11 cellular contexts compared by ENCODE assay signal in genomic region chr5:142874537-142874936, GRCh38.
DNase-seq lines count a peak whose midpoint lies in the region; ATAC-seq and TF ChIP-seq lines count a peak whose summit lies in the region.
"Had no signal": no experiment of that assay in that cellular context is flagged by ENCODE, and none has a peak within 500 bp of the region (broad histone marks: within the 10 kb centered on the region; RNA-seq: fewer than 3 reads in every experiment).

No MANE protein-coding gene starts in this region.

- no peak for TF ChIP-seq POLR2A in lower leg skin (IDR thresholded peaks at IDR 0.05)

- H3K4me1 Mint-ChIP-seq in chondrocyte (ENCODE audit: low read depth), result peaks cover 68% of the 10 kb centered on the region

- TF ChIP-seq CTCF in chondrocyte (IDR thresholded peaks at IDR 0.05) (no peak), lower leg skin (IDR thresholded peaks at IDR 0.05) (no peak), GM20000 (IDR thresholded peaks at IDR 0.05; ENCODE audit: extremely low read depth, missing control alignments) (no peak)

- no peaks in the 10 kb centered on the region for H3K27me3 Mint-ChIP-seq in chondrocyte (ENCODE audit: low read depth)

- H3K36me3 Mint-ChIP-seq in chondrocyte (ENCODE audit: low read depth), result no peaks in the 10 kb centered on the region

- peak overlapping the region; percentile 62 for H3K27ac Mint-ChIP-seq in chondrocyte (ENCODE audit: unreplicated experiment)

- intact Hi-C loops in lower leg skin (cut with DNase I; ENCODE audit: low total_unique reads), result no loop called here

- no peak overlapping the region for H3K4me3 ChIP-seq in lower leg skin (ENCODE audit: low read depth, poor library complexity, severe bottlenecking)

- peak; percentile 69 for DNase-seq in A172 (ENCODE audit: low spot score)
- peak; percentile 91 for DNase-seq in NCI-H2029 treated with DMSO at 0.1 percent for 48 hours (lab: John Stamatoyannopoulos, UW)
- DNase-seq in chondrocyte (ENCODE audit: low spot score), result no peak
- DNase-seq in lower leg skin (ENCODE audit: low spot score in 2 of 2), result peak; percentile 63 to 95
- DNase-seq in SIG-M5 (lab: John Stamatoyannopoulos, UW), result no peak
- no peak for DNase-seq in GM20000 (ENCODE audit: low spot score)
- no peak for DNase-seq in NOMO-1 (lab: John Stamatoyannopoulos, UW; ENCODE audit: unreplicated experiment in 2 of 2)
- DNase-seq: activated CD4-positive, CD25-positive, alpha-beta regulatory T cell; mesenchymal stem cell; NCI-H2081 had no signal

- no peak overlapping the region for H3K4me3 Mint-ChIP-seq in chondrocyte (ENCODE audit: unreplicated experiment)

- 35 to 39% methylated on average over 7 of the region's 7 CpGs for WGBS in lower leg skin, 2 donors

- H3K9me3 Mint-ChIP-seq in chondrocyte (ENCODE audit: low read depth), result no peaks in the 10 kb centered on the region

- ATAC-seq in HG03280 (IDR thresholded peaks at IDR 0.05; ENCODE audit: unreplicated experiment), result no peak

Comparison
In these comparisons a context has a peak if more than half of its experiments do, and no peak if none do; other contexts are left out.
1. DNase-seq: peak in A172 (single experiment), NCI-H2029 treated with DMSO at 0.1 percent for 48 hours (single experiment) and lower leg skin (2 of 2); none in chondrocyte (single experiment), SIG-M5 (single experiment), GM20000 (single experiment) and NOMO-1 (0 of 2).